In genomic region chr15:69160141-69160975, GRCh38 we compare ENCODE assay signal across 1 cellular context.
A peak's percentile ranks its signal among the peaks of the same experiment; 100 is the strongest.
TF ChIP-seq lines count a peak whose summit lies in the region.

Gene GLCE (plus strand): TSS chr15:69160635. CDS start chr15:69255807, 95,172 bp downstream.

TF ChIP-seq in HepG2, 621 proteins besides CTCF, POLR2A, EP300 and RAD21 (continued from another document):
- TF ChIP-seq HNF1A (IDR thresholded peaks at IDR 0.05; ENCODE audit: low read depth) (no peak), HNF1A (CRISPR knock-in tag; IDR thresholded peaks at IDR 0.05; ENCODE audit: borderline replicate concordance) (no peak; the same call in 1 of the 2 replicates), ZBTB25 (CRISPR knock-in tag; IDR thresholded peaks at IDR 0.05) (0 out of 2 replicates have a peak, but pooled peaks have one; percentile 29), ARNT (IDR thresholded peaks at IDR 0.05) (no peak), FIP1L1 (IDR thresholded peaks at IDR 0.05; ENCODE audit: borderline replicate concordance, insufficient read depth, low read depth, low read length) (no peak), THAP11 (CRISPR knock-in tag; IDR thresholded peaks at IDR 0.05) (peak; percentile 73; the same call in 1 of the 2 replicates), SMARCC2 (IDR thresholded peaks at IDR 0.05) (no peak), THRA (CRISPR knock-in tag; IDR thresholded peaks at IDR 0.05; ENCODE audit: borderline replicate concordance) (no peak), MTF1 (CRISPR knock-in tag; IDR thresholded peaks at IDR 0.05) (no peak), ZNF12 (CRISPR knock-in tag; IDR thresholded peaks at IDR 0.05) (no peak), ZNF556 (CRISPR knock-in tag; IDR thresholded peaks at IDR 0.05; ENCODE audit: borderline replicate concordance) (no peak), TARDBP (CRISPR knock-in tag; IDR thresholded peaks at IDR 0.05) (peak; percentile 43; the same call in 1 of the 2 replicates), RCOR2 (CRISPR knock-in tag; IDR thresholded peaks at IDR 0.05) (no peak), ZNF850 (CRISPR knock-in tag; conservative IDR thresholded peaks at IDR 0.05) (0 out of 2 replicates have a peak, but pooled peaks have one; percentile 60), ARNTL (CRISPR knock-in tag; IDR thresholded peaks at IDR 0.05) (no peak), HBP1 (CRISPR knock-in tag; IDR thresholded peaks at IDR 0.05; ENCODE audit: low read depth) (0 out of 2 replicates have a peak, but pooled peaks have one; percentile 32), FOXO1 (CRISPR knock-in tag; IDR thresholded peaks at IDR 0.05) (peak; percentile 16; the same call in 1 of the 2 replicates), RFX1 (IDR thresholded peaks at IDR 0.05) (peak; percentile 71; the same call in 1 of the 2 replicates), KLF11 (CRISPR knock-in tag; IDR thresholded peaks at IDR 0.05) (peak; percentile 43; the same call in 1 of the 2 replicates), SIN3B (IDR thresholded peaks at IDR 0.05; ENCODE audit: low read length) (no peak), NFIC (IDR thresholded peaks at IDR 0.05; ENCODE audit: low read length) (no peak), ZNF512B (CRISPR knock-in tag; IDR thresholded peaks at IDR 0.05; ENCODE audit: borderline replicate concordance) (peak; percentile 55; the same call in 1 of the 2 replicates), ZBTB7A (CRISPR knock-in tag; IDR thresholded peaks at IDR 0.05) (peak; percentile 32; the same call in 1 of the 2 replicates), ZNF253 (CRISPR knock-in tag; IDR thresholded peaks at IDR 0.05; ENCODE audit: borderline replicate concordance) (0 out of 2 replicates have a peak, but pooled peaks have one; percentile 54), SPEN (CRISPR knock-in tag; IDR thresholded peaks at IDR 0.05; ENCODE audit: low read depth) (no peak; the same call in 1 of the 2 replicates), HDAC6 (IDR thresholded peaks at IDR 0.05; ENCODE audit: low read depth, low read length) (no peak), ZNF619 (CRISPR knock-in tag; IDR thresholded peaks at IDR 0.05) (no peak), THAP8 (CRISPR knock-in tag; IDR thresholded peaks at IDR 0.05; ENCODE audit: borderline replicate concordance) (no peak), ZNF317 (CRISPR knock-in tag; IDR thresholded peaks at IDR 0.05) (no peak), HNRNPUL1 (IDR thresholded peaks at IDR 0.05; ENCODE audit: low read depth, low read length) (no peak), CAMTA2 (CRISPR knock-in tag; IDR thresholded peaks at IDR 0.05; ENCODE audit: borderline replicate concordance) (no peak), RFXAP (CRISPR knock-in tag; IDR thresholded peaks at IDR 0.05; ENCODE audit: borderline replicate concordance) (no peak; the same call in 1 of the 2 replicates), SMAD9 (CRISPR knock-in tag; IDR thresholded peaks at IDR 0.05) (no peak), TAF15 (IDR thresholded peaks at IDR 0.05; ENCODE audit: low read depth, low read length, poor library complexity, severe bottlenecking) (no peak), TERF1 (CRISPR knock-in tag; IDR thresholded peaks at IDR 0.05) (no peak), KLF9 (CRISPR knock-in tag; IDR thresholded peaks at IDR 0.05; ENCODE audit: low read depth) (no peak)
